2 cellular contexts compared by ENCODE assay signal in genomic region chr1:160163612-160164011, GRCh38.
A peak's percentile ranks its signal among the peaks of the same experiment; 100 is the strongest.
TF ChIP-seq lines count a peak whose summit lies in the region.

No MANE protein-coding gene starts in this region.

TF ChIP-seq in HCT116, 20 proteins besides CTCF, POLR2A, EP300 and RAD21:
- TF ChIP-seq SP1 (IDR thresholded peaks at IDR 0.05; ENCODE audit: low read depth) (no peak), EZH2 (IDR thresholded peaks at IDR 0.05) (no peak), ZFX (IDR thresholded peaks at IDR 0.05) (no peak), ELF1 (IDR thresholded peaks at IDR 0.05; ENCODE audit: borderline replicate concordance, low read depth) (no peak)

TF ChIP-seq in K562, 482 proteins besides CTCF, POLR2A, EP300 and RAD21:
- TF ChIP-seq ZNF586 (CRISPR knock-in tag; conservative IDR thresholded peaks at IDR 0.05), result no peak
- no peak for TF ChIP-seq ZZZ3 (IDR thresholded peaks at IDR 0.05)
- TF ChIP-seq ZNF263 (CRISPR knock-in tag; IDR thresholded peaks at IDR 0.05; ENCODE audit: borderline replicate concordance), result peak; percentile 61
- peak; percentile 47; the same call in 1 of the 2 replicates for TF ChIP-seq DEAF1 (CRISPR knock-in tag; IDR thresholded peaks at IDR 0.05)
- no peak for TF ChIP-seq PRDM10 (IDR thresholded peaks at IDR 0.05; ENCODE audit: partially characterized antibody)
- TF ChIP-seq MAFG (tag; conservative IDR thresholded peaks at IDR 0.05), result no peak
- no peak for TF ChIP-seq BRCA1 (IDR thresholded peaks at IDR 0.05)
- TF ChIP-seq BRCA1 (CRISPR knock-in tag; IDR thresholded peaks at IDR 0.05), result no peak
- TF ChIP-seq ZFX (CRISPR knock-in tag; IDR thresholded peaks at IDR 0.05), result no peak
- no peak for TF ChIP-seq ZNF79 (CRISPR knock-in tag; IDR thresholded peaks at IDR 0.05; ENCODE audit: low read depth)
- no peak for TF ChIP-seq GTF2B (IDR thresholded peaks at IDR 0.05; ENCODE audit: extremely low read depth, insufficient read length)
- TF ChIP-seq ZNF512 (tag; IDR thresholded peaks at IDR 0.05), result no peak
- TF ChIP-seq CBFA2T3 (IDR thresholded peaks at IDR 0.05), result 0 out of 2 replicates have a peak, but pooled peaks have one; percentile 12
- TF ChIP-seq MCM2 (IDR thresholded peaks at IDR 0.05; ENCODE audit: low read depth), result no peak
- no peak for TF ChIP-seq KDM1A (IDR thresholded peaks at IDR 0.05)
- TF ChIP-seq RUNX1 (IDR thresholded peaks at IDR 0.05; ENCODE audit: low read depth), result no peak
- TF ChIP-seq GABPB2 (CRISPR knock-in tag; conservative IDR thresholded peaks at IDR 0.05), result no peak
- no peak for TF ChIP-seq ARID3A (IDR thresholded peaks at IDR 0.05; ENCODE audit: borderline replicate concordance, low read depth, low read length)
- no peak for TF ChIP-seq HIVEP1 (CRISPR knock-in tag; IDR thresholded peaks at IDR 0.05)
- no peak for TF ChIP-seq MED1 (CRISPR knock-in tag; IDR thresholded peaks at IDR 0.05; ENCODE audit: borderline replicate concordance)
- TF ChIP-seq RBM22 (IDR thresholded peaks at IDR 0.05; ENCODE audit: low read depth, low read length, poor library complexity, severe bottlenecking), result no peak
- no peak for TF ChIP-seq MXD1 (CRISPR knock-in tag; IDR thresholded peaks at IDR 0.05; ENCODE audit: borderline replicate concordance, poor library complexity, severe bottlenecking)
- TF ChIP-seq FOXA3 (CRISPR knock-in tag; conservative IDR thresholded peaks at IDR 0.05 in 1 of 2, IDR thresholded peaks at IDR 0.05 in 1 of 2), result no peak
- TF ChIP-seq CCNT2 (IDR thresholded peaks at IDR 0.05; ENCODE audit: borderline replicate concordance, extremely low read depth, insufficient read length, low read depth, low read length), result no peak
- no peak for TF ChIP-seq THAP12 (CRISPR knock-in tag; IDR thresholded peaks at IDR 0.05)
- no peak for TF ChIP-seq SMC3 (conservative IDR thresholded peaks at IDR 0.05; ENCODE audit: insufficient read depth, low read depth, low read length)
- no peak for TF ChIP-seq HDAC2 (IDR thresholded peaks at IDR 0.05)
- 0 out of 2 replicates have a peak, but pooled peaks have one; percentile 8 for TF ChIP-seq VEZF1 (CRISPR knock-in tag; IDR thresholded peaks at IDR 0.05)
- TF ChIP-seq NR3C1 (CRISPR knock-in tag; IDR thresholded peaks at IDR 0.05), result no peak
- TF ChIP-seq MIER1 (IDR thresholded peaks at IDR 0.05; ENCODE audit: low read depth), result no peak
TF ChIP-seq in K562: peak in this region for 4.
